Comparison of ENCODE assay signal across 12 cellular contexts in the genomic region with DNA sequence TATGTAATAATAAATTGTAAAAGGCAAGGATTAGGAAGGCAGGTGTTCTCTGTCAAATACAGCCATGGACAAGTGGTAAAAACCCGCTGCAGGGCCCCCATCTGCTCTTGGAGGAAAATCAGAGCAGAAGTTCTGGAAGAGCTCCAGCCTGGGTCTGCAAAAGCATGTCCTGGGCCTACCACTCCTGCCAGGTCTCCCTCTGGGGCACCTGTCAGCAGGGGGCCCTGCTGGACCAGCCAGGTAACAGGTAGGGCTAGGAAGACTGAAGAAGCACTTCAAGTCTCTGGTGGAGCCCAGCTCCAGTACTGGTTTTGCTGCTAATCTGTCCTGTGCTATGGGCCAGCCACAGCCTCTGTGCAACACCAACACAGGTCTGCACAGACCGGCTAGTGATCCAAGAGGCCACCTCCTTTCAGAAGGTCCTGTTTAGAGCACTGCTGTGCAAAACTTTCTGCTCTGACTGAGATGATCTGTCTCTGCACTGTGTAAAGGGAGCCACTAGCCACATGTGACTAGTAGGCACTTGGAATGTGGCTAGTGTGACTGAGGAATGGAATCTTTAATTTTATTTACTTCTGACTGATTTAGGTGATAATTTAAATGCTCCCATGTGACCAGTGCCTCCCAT. TPM values are rescaled to one million over a fixed set of nuclear protein-coding genes. Genes with fewer than 3 reads are reported as not detected.
A peak's percentile ranks its signal among the peaks of the same experiment; 100 is the strongest.
DNase-seq lines count a peak whose midpoint lies in the region; ATAC-seq and TF ChIP-seq lines count a peak whose summit lies in the region.
"Had no signal": no experiment of that assay in that cellular context is flagged by ENCODE, and none has a peak within 500 bp of the region (broad histone marks: within the 10 kb centered on the region; RNA-seq: fewer than 3 reads in every experiment).

No MANE protein-coding gene starts in this region.

- no peak overlapping the region for H3K4me3 Mint-ChIP-seq in dendritic cell treated with granulocyte-macrophage colony-stimulating factor and Interleukin-4, amounts not matched to agents 40 ng/mL and 50 ng/mL, for 4 days
- H3K4me3 Mint-ChIP-seq: T-cell had no signal

- peaks cover 0 to 77% (median 60%) of the 10 kb centered on the region in 4 donors for H3K4me1 ChIP-seq in sigmoid colon

- no peak for TF ChIP-seq CTCF in sigmoid colon (IDR thresholded peaks at IDR 0.05)

- intact Hi-C loops in dendritic cell treated with granulocyte-macrophage colony-stimulating factor and Interleukin-4, amounts not matched to agents 40 ng/mL and 50 ng/mL, for 4 days (cut with micrococcal nuclease): no loop called here
- intact Hi-C loops in sigmoid colon (cut with DNase I): no loop called here

- ATAC-seq in GM18861 (IDR thresholded peaks at IDR 0.05; ENCODE audit: unreplicated experiment) (no peak), HG03469 (IDR thresholded peaks at IDR 0.05; ENCODE audit: unreplicated experiment) (no peak)

- peaks cover 42% of the 10 kb centered on the region for H3K36me3 Mint-ChIP-seq in dendritic cell treated with granulocyte-macrophage colony-stimulating factor and Interleukin-4, amounts not matched to agents 40 ng/mL and 50 ng/mL, for 4 days (ENCODE audit: low read depth)

- WGBS in sigmoid colon, 2 donors: 45 to 76% methylated on average over 2 of the region's 2 CpGs

- H3K9me3 ChIP-seq in sigmoid colon: no peaks in the 10 kb centered on the region

- H3K9me3 Mint-ChIP-seq in dendritic cell treated with granulocyte-macrophage colony-stimulating factor and Interleukin-4, amounts not matched to agents 40 ng/mL and 50 ng/mL, for 4 days: no peaks in the 10 kb centered on the region
- H3K9me3 Mint-ChIP-seq: T-cell had no signal

- TF ChIP-seq EP300 in sigmoid colon (IDR thresholded peaks at IDR 0.05): no peak

- DNase-seq in NCI-H510A treated with DMSO at 0.1 percent for 48 hours (lab: John Stamatoyannopoulos, UW) (peak; percentile 58), NCI-H510A (lab: John Stamatoyannopoulos, UW) (no peak), HuH-7.5 (ENCODE audit: low spot score) (peak; percentile 54), sigmoid colon (peak; percentile 60), HuH-7 (ENCODE audit: low spot score) (no peak)
- DNase-seq: Kasumi-1, NCI-H748 treated with DMSO at 0.1 percent for 48 hours had no signal

- peak overlapping the region; percentile 34 for H3K27ac Mint-ChIP-seq in dendritic cell treated with granulocyte-macrophage colony-stimulating factor and Interleukin-4, amounts not matched to agents 40 ng/mL and 50 ng/mL, for 4 days
- H3K27ac Mint-ChIP-seq: T-cell had no signal

- peak overlapping the region in 2 of 4 donors; percentile 10 to 29 for H3K27ac ChIP-seq in sigmoid colon

- H3K4me1 Mint-ChIP-seq in dendritic cell treated with granulocyte-macrophage colony-stimulating factor and Interleukin-4, amounts not matched to agents 40 ng/mL and 50 ng/mL, for 4 days (ENCODE audit: low read depth): peaks cover 67% of the 10 kb centered on the region

- no peaks in the 10 kb centered on the region for H3K27me3 Mint-ChIP-seq in dendritic cell treated with granulocyte-macrophage colony-stimulating factor and Interleukin-4, amounts not matched to agents 40 ng/mL and 50 ng/mL, for 4 days
- H3K27me3 Mint-ChIP-seq: T-cell had no signal

- H3K27me3 ChIP-seq in sigmoid colon: no peaks in the 10 kb centered on the region

- H3K4me3 ChIP-seq in sigmoid colon: no peak overlapping the region
- H3K4me3 ChIP-seq: lung had no signal

- no peak for TF ChIP-seq POLR2A in sigmoid colon (IDR thresholded peaks at IDR 0.05)

- peaks cover 0 to 5% (median 0%) of the 10 kb centered on the region in 4 donors for H3K36me3 ChIP-seq in sigmoid colon

RNA-seq across cellular contexts. Expression of a gene that starts 30.2 kb away (rescaled TPM):
- total RNA-seq in sigmoid colon: 10 to 100 TPM; 30.1 to 69.2 (median 38.8) TPM
- polyA plus RNA-seq in sigmoid colon: 100 to 1,000 TPM in 1 of 3 donors, 10 to 100 TPM in 2; 24.6 to 245 (median 31.4) TPM

RNA-seq across cellular contexts. Expression of a gene that starts 47.9 kb away (rescaled TPM):
- not detected for total RNA-seq in sigmoid colon
- polyA plus RNA-seq in sigmoid colon: not detected
- total RNA-seq: lung, T-cell had no signal
- polyA plus RNA-seq: lung had no signal

Comparison
In these comparisons a context has a peak if more than half of its experiments do, and no peak if none do; other contexts are left out.
1. DNase-seq: peak in NCI-H510A treated with DMSO at 0.1 percent for 48 hours (single experiment), HuH-7.5 (single experiment) and sigmoid colon (single experiment); none in NCI-H510A (single experiment) and HuH-7 (single experiment).